In the genomic region with DNA sequence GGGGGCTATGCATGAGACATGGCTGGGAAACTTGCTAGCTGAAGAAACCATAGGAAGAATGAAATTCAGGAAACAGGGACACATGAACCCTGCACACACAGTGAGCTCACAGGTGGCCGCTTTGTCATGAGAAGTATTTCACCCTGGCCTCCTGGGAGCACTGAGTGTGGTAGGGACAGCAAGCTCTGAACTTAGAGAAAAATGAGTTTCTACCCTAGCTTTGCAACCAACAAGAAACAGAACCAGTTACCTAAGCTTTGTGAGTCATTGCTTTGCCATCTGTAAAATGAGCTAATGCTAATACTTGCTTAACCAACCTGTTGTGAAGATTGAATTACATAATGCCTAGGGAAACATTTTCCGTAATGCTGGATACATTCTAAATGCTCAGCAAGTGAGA, we compare ENCODE assay signal across 16 cellular contexts.
DNase-seq lines count a peak whose midpoint lies in the region; ATAC-seq and TF ChIP-seq lines count a peak whose summit lies in the region.
"Had no signal": no experiment of that assay in that cellular context is flagged by ENCODE, and none has a peak within 500 bp of the region (broad histone marks: within the 10 kb centered on the region; RNA-seq: fewer than 3 reads in every experiment).

No MANE protein-coding gene starts in this region.

- no peaks in the 10 kb centered on the region for H3K4me1 ChIP-seq in adipocyte (ENCODE audit: control insufficient read depth, insufficient read depth, low read length)
- H3K4me1 ChIP-seq in heart right ventricle: peaks cover 0 to 10% (median 0%) of the 10 kb centered on the region in 9 donors

- DNase-seq in NCI-H2171 treated with DMSO at 0.1 percent for 48 hours (lab: John Stamatoyannopoulos, UW): peak; percentile 64
- no peak for DNase-seq in NCI-H2171 (lab: John Stamatoyannopoulos, UW)
- peak; percentile 55 for DNase-seq in adipocyte (ENCODE audit: low read depth)
- peak; percentile 33 for DNase-seq in fibroblast of villous mesenchyme (ENCODE audit: low read depth)
- peak; percentile 50 for DNase-seq in smooth muscle cell of the brain vasculature (ENCODE audit: low read depth, low spot score)
- DNase-seq in activated effector memory CD4-positive, alpha-beta T cell treated with Interleukin-2 at 50 U/mL for 16 hours: no peak
- no peak for DNase-seq in NCI-H524 treated with DMSO at 0.1 percent for 48 hours (lab: John Stamatoyannopoulos, UW)
- DNase-seq in heart right ventricle: no peak
- DNase-seq: activated CD8-positive, alpha-beta T cell treated with anti-CD3 and anti-CD28 coated beads, Interleukin-2, amount 10 ng/mL, durations not matched to agents 7 days and 5 days; activated naive CD4-positive, alpha-beta T cell treated with anti-CD3 and anti-CD28 coated beads, Interleukin-2, amount 10 ng/mL, durations not matched to agents 7 days and 5 days; H7; NCI-H1436; nucleus accumbens; T-helper 9 cell had no signal

- H3K27me3 ChIP-seq in adipocyte (replicated peaks; ENCODE audit: control insufficient read depth, insufficient read depth, low read length) (no peaks in the 10 kb centered on the region), heart right ventricle (no peaks in the 10 kb centered on the region)

- 90 to 97% methylated on average over 2 of the region's 2 CpGs for WGBS in heart right ventricle, 2 donors

- TF ChIP-seq CTCF in fibroblast of villous mesenchyme (IDR thresholded peaks at IDR 0.05; ENCODE audit: insufficient read depth, low read depth, low read length) (no peak), heart right ventricle (IDR thresholded peaks at IDR 0.05) (no peak)

- H3K9ac ChIP-seq in adipocyte (ENCODE audit: low read length): no peak overlapping the region

- intact Hi-C loops in heart right ventricle (cut with DNase I): no loop called here

- H3K4me3 ChIP-seq in adipocyte (ENCODE audit: low read length) (no peak overlapping the region), fibroblast of villous mesenchyme (ENCODE audit: low read depth, low read length) (no peak overlapping the region), heart right ventricle (no peak overlapping the region)
- H3K4me3 ChIP-seq: GM12878, lung had no signal

- ATAC-seq in heart right ventricle: no peak
- ATAC-seq: activated CD8-positive, alpha-beta T cell treated with anti-CD3 and anti-CD28 coated beads, Interleukin-2, amount 10 ng/mL, durations not matched to agents 7 days and 5 days; GM12878 had no signal

- H3K36me3 ChIP-seq in adipocyte (ENCODE audit: control insufficient read depth, insufficient read depth, low read length, severe bottlenecking): no peaks in the 10 kb centered on the region
- H3K36me3 ChIP-seq in heart right ventricle: no peaks in the 10 kb centered on the region

- H3K27ac ChIP-seq in heart right ventricle: no peak overlapping the region

- H3K9me3 ChIP-seq in adipocyte (ENCODE audit: control insufficient read depth, low read length) (no peaks in the 10 kb centered on the region), heart right ventricle (peaks cover 0 to 12% (median 0%) of the 10 kb centered on the region in 11 donors)

Comparison
In these comparisons a context has a peak if more than half of its experiments do, and no peak if none do; other contexts are left out.
1. DNase-seq: peak in NCI-H2171 treated with DMSO at 0.1 percent for 48 hours (single experiment), adipocyte (single experiment), fibroblast of villous mesenchyme (single experiment) and smooth muscle cell of the brain vasculature (single experiment); none in NCI-H2171 (single experiment), activated effector memory CD4-positive, alpha-beta T cell treated with Interleukin-2 at 50 U/mL for 16 hours (single experiment), NCI-H524 treated with DMSO at 0.1 percent for 48 hours (single experiment) and heart right ventricle (0 of 2).